ENCODE assay signal across 9 cellular contexts in genomic region chr11:72753341-72754148, GRCh38. TPM values are rescaled to one million over a fixed set of nuclear protein-coding genes. Genes with fewer than 3 reads are reported as not detected.
A peak's percentile ranks its signal among the peaks of the same experiment; 100 is the strongest.
DNase-seq lines count a peak whose midpoint lies in the region; ATAC-seq and TF ChIP-seq lines count a peak whose summit lies in the region.
"Had no signal": no experiment of that assay in that cellular context is flagged by ENCODE, and none has a peak within 500 bp of the region (broad histone marks: within the 10 kb centered on the region; RNA-seq: fewer than 3 reads in every experiment).

No MANE protein-coding gene starts in this region.

- H3K4me3 ChIP-seq in body of pancreas = no peak overlapping the region
- H3K4me3 ChIP-seq in naive thymus-derived CD4-positive, alpha-beta T cell (ENCODE audit: low read length) = peak overlapping the region; percentile 93

- 74 to 80% methylated on average over 5 to 9 of the region's 9 CpGs for WGBS in body of pancreas, 2 donors

- CTCF ChIA-PET in CD4-positive, alpha-beta T cell (lab: Charles Lee) = interaction anchor here (0.8 to 0.9 kb wide), 2 partner anchors 28 to 33 kb away, joined by 3 to 4 read pairs; no protein-coding TSS in a partner anchor
- CTCF ChIA-PET in naive thymus-derived CD4-positive, alpha-beta T cell (lab: Charles Lee) = interaction anchor here (1.9 kb wide), 1 partner anchor 24 kb away, joined by 5 read pairs; no protein-coding TSS in a partner anchor

- no peak for DNase-seq in CD4-positive, alpha-beta T cell
- DNase-seq in HT1080 (ENCODE audit: low read depth) (peak; percentile 42), body of pancreas (no peak), HCEC 1CT (no peak)
- no peak for DNase-seq in naive thymus-derived CD4-positive, alpha-beta T cell
- no peak for DNase-seq in activated CD8-positive, alpha-beta memory T cell treated with anti-CD3 and anti-CD28 coated beads for 24 hours
- DNase-seq: NCI-H446 treated with DMSO at 0.1 percent for 48 hours had no signal

- no peak overlapping the region for H3K27ac ChIP-seq in CD4-positive, alpha-beta T cell (ENCODE audit: low read depth, low read length)
- H3K27ac ChIP-seq in body of pancreas = peak overlapping the region in 1 of 4 donors; percentile 46
- peak overlapping the region; percentile 81 for H3K27ac ChIP-seq in naive thymus-derived CD4-positive, alpha-beta T cell (ENCODE audit: low read depth, low read length)

- H3K9me3 ChIP-seq in CD4-positive, alpha-beta T cell (ENCODE audit: control insufficient read depth, low read length) = no peaks in the 10 kb centered on the region
- H3K9me3 ChIP-seq in body of pancreas = no peaks in the 10 kb centered on the region
- H3K9me3 ChIP-seq in naive thymus-derived CD4-positive, alpha-beta T cell (ENCODE audit: control insufficient read depth in 2 of 3, low read length in 3 of 3) = no peaks in the 10 kb centered on the region

- no peak for TF ChIP-seq POLR2A in body of pancreas (IDR thresholded peaks at IDR 0.05)

- H3K9me3 Mint-ChIP-seq in CD4-positive, alpha-beta T cell = no peaks in the 10 kb centered on the region
- no peaks in the 10 kb centered on the region for H3K9me3 Mint-ChIP-seq in naive thymus-derived CD4-positive, alpha-beta T cell

- peaks cover 0 to 18% of the 10 kb centered on the region in 2 donors for H3K36me3 ChIP-seq in body of pancreas (replicated peaks in 1 of 2; ENCODE audit: insufficient read depth in 1 of 2, low read depth in 2 of 2)
- H3K36me3 ChIP-seq in naive thymus-derived CD4-positive, alpha-beta T cell (ENCODE audit: control insufficient read depth in 2 of 3, insufficient read depth in 3 of 3, low read length in 3 of 3) = peaks cover 0 to 13% (median 0%) of the 10 kb centered on the region in 3 experiments

- no peak for TF ChIP-seq CTCF in CD4-positive, alpha-beta T cell (IDR thresholded peaks at IDR 0.05)
- TF ChIP-seq CTCF in body of pancreas (IDR thresholded peaks at IDR 0.05) = peak in 4 of 7 experiments; percentile 6 to 23 (median 13)

- H3K4me3 Mint-ChIP-seq in CD4-positive, alpha-beta T cell = peak overlapping the region; percentile 96
- peak overlapping the region; percentile 89 to 98 (median 96) for H3K4me3 Mint-ChIP-seq in naive thymus-derived CD4-positive, alpha-beta T cell

- peaks cover 45% of the 10 kb centered on the region for H3K4me1 ChIP-seq in body of pancreas
- peaks cover 27 to 36% of the 10 kb centered on the region in 2 donors for H3K4me1 ChIP-seq in naive thymus-derived CD4-positive, alpha-beta T cell (ENCODE audit: control insufficient read depth in 2 of 2, insufficient read depth in 2 of 2, low read length in 2 of 2)

- peak overlapping the region; percentile 86 for H3K27ac Mint-ChIP-seq in CD4-positive, alpha-beta T cell
- peak overlapping the region in 8 of 9 donors; percentile 15 to 95 (median 92) for H3K27ac Mint-ChIP-seq in naive thymus-derived CD4-positive, alpha-beta T cell

- intact Hi-C loops in CD4-positive, alpha-beta T cell (cut with DNase I, micrococcal nuclease) = loop anchor here (2.0 to 5.0 kb wide), 2 partner anchors 27 to 39 kb away; partner anchors contain the start of gene STARD10 (in 1 of the 2)
- intact Hi-C loops in body of pancreas (cut with DNase I) = no loop called here
- intact Hi-C loops in naive thymus-derived CD4-positive, alpha-beta T cell (cut with micrococcal nuclease) = loop anchor here (2.0 kb wide), 2 partner anchors 27 to 69 kb away; no protein-coding TSS in a partner anchor

- no peaks in the 10 kb centered on the region for H3K27me3 ChIP-seq in CD4-positive, alpha-beta T cell (ENCODE audit: control insufficient read depth, insufficient read depth, low read length)
- no peaks in the 10 kb centered on the region for H3K27me3 ChIP-seq in body of pancreas
- H3K27me3 ChIP-seq in naive thymus-derived CD4-positive, alpha-beta T cell (ENCODE audit: control insufficient read depth in 2 of 2, insufficient read depth in 2 of 2, low read length in 2 of 2) = no peaks in the 10 kb centered on the region

- no peak for ATAC-seq in CD4-positive, alpha-beta T cell (ENCODE audit: poor library complexity)
- ATAC-seq in body of pancreas (no peak), HG02623 (IDR thresholded peaks at IDR 0.05; ENCODE audit: unreplicated experiment) (no peak), HG03097 (IDR thresholded peaks at IDR 0.05; ENCODE audit: low FRiP score, unreplicated experiment) (no peak)
- ATAC-seq in naive thymus-derived CD4-positive, alpha-beta T cell = no peak

- POLR2A ChIA-PET in CD4-positive, alpha-beta T cell (lab: Charles Lee) = interaction anchor here (1.1 kb wide), 1 partner anchor 32 kb away, joined by 3 read pairs; no protein-coding TSS in a partner anchor
- POLR2A ChIA-PET in naive thymus-derived CD4-positive, alpha-beta T cell (lab: Charles Lee) = interaction anchor here (0.6 to 1.6 kb wide), 3 partner anchors 17 to 39 kb away, joined by 4 to 8 read pairs (median 6); no protein-coding TSS in a partner anchor

- peaks cover 48% of the 10 kb centered on the region for H3K4me1 Mint-ChIP-seq in CD4-positive, alpha-beta T cell (ENCODE audit: low read depth)
- H3K4me1 Mint-ChIP-seq in naive thymus-derived CD4-positive, alpha-beta T cell = peaks cover 34 to 50% (median 39%) of the 10 kb centered on the region in 7 donors

- H3K36me3 Mint-ChIP-seq in CD4-positive, alpha-beta T cell (ENCODE audit: low read depth) = peaks cover 27% of the 10 kb centered on the region
- H3K36me3 Mint-ChIP-seq in naive thymus-derived CD4-positive, alpha-beta T cell = peaks cover 0 to 22% (median 5%) of the 10 kb centered on the region in 5 donors

- H3K27me3 Mint-ChIP-seq in CD4-positive, alpha-beta T cell = no peaks in the 10 kb centered on the region
- no peaks in the 10 kb centered on the region for H3K27me3 Mint-ChIP-seq in naive thymus-derived CD4-positive, alpha-beta T cell

RNA-seq across cellular contexts. Expression of gene ARAP1, which starts 1.3 kb away (rescaled TPM):
- 10 to 100 TPM; 65.7 to 69.8 TPM for total RNA-seq in CD4-positive, alpha-beta T cell
- total RNA-seq in HT1080 (2014; rRNA removed; shearing (Covaris generic)) = 67.3 and 87.4 TPM in 2 replicates
- 58.8 and 64.3 TPM in 2 replicates for polyA plus RNA-seq in HT1080 (2015; cell fraction: cytosol; rRNA removed)
- polyA plus RNA-seq in HT1080 (2015; cell fraction: nucleus; rRNA removed) = 168 and 235 TPM in 2 replicates
- 100 to 1,000 TPM in 1 of 2 donors, 10 to 100 TPM in 1; 63.3 to 208 TPM for total RNA-seq in body of pancreas
- total RNA-seq in naive thymus-derived CD4-positive, alpha-beta T cell = 100 to 1,000 TPM; 119 to 317 (median 156) TPM
- 10 to 100 TPM; 30.4 to 55.3 TPM for polyA plus RNA-seq in naive thymus-derived CD4-positive, alpha-beta T cell

RNA-seq across cellular contexts. Expression of gene STARD10, which starts 40.3 kb away (rescaled TPM):
- 10 to 100 TPM; 10.5 to 12.9 TPM for total RNA-seq in CD4-positive, alpha-beta T cell
- total RNA-seq in HT1080 (2014; rRNA removed; shearing (Covaris generic)) = 31.2 and 41.0 TPM in 2 replicates
- 17.2 and 30.0 TPM in 2 replicates for polyA plus RNA-seq in HT1080 (2015; cell fraction: cytosol; rRNA removed)
- 7.2 and 9.5 TPM in 2 replicates for polyA plus RNA-seq in HT1080 (2015; cell fraction: nucleus; rRNA removed)
- 100 to 1,000 TPM; 122 to 209 TPM for total RNA-seq in body of pancreas
- 10 to 100 TPM; 10.9 to 26.1 (median 16.4) TPM for total RNA-seq in naive thymus-derived CD4-positive, alpha-beta T cell
- polyA plus RNA-seq in naive thymus-derived CD4-positive, alpha-beta T cell = 10 to 100 TPM; 18.4 to 20.0 TPM
